16 cellular contexts compared by ENCODE assay signal in genomic region chr7:101860316-101861222, GRCh38. TPM values are rescaled to one million over a fixed set of nuclear protein-coding genes. Genes with fewer than 3 reads are reported as not detected.
A peak's percentile ranks its signal among the peaks of the same experiment; 100 is the strongest.
DNase-seq lines count a peak whose midpoint lies in the region; ATAC-seq and TF ChIP-seq lines count a peak whose summit lies in the region.
"Had no signal": no experiment of that assay in that cellular context is flagged by ENCODE, and none has a peak within 500 bp of the region (broad histone marks: within the 10 kb centered on the region; RNA-seq: fewer than 3 reads in every experiment).

No MANE protein-coding gene starts in this region.

- peaks cover 15% of the 10 kb centered on the region; the same call in 1 of the 2 replicates for H3K4me1 ChIP-seq in H9 (ENCODE audit: insufficient read depth, low read length)
- H3K4me1 ChIP-seq in left lung: peaks cover 22 to 61% of the 10 kb centered on the region in 2 donors
- H3K4me1 ChIP-seq in thoracic aorta (ENCODE audit: control insufficient read depth in 1 of 2, low read depth in 2 of 2): peaks cover 21 to 49% of the 10 kb centered on the region in 2 donors

- no peaks in the 10 kb centered on the region for H3K23me2 ChIP-seq in H9 (ENCODE audit: insufficient read length, low read depth, low read length, poor library complexity, severe bottlenecking)

- no peak overlapping the region for H3T11ph ChIP-seq in H9 (ENCODE audit: low read length)

- H2BK15ac ChIP-seq in H9 (ENCODE audit: low read depth, low read length): no peak overlapping the region

- H2BK20ac ChIP-seq in H9 (ENCODE audit: low read depth, low read length, poor library complexity, severe bottlenecking): no peak overlapping the region

- H3K9me3 Mint-ChIP-seq in H9: no peaks in the 10 kb centered on the region; a peak in 1 of 5 replicates
- H3K9me3 Mint-ChIP-seq: CD8-positive, alpha-beta memory T cell; T-helper 1 cell treated with Interleukin-12 subunit alpha and Interleukin-12 subunit beta and Interleukin-4 antibody, amounts not matched to agents 30 μg/mL and 1 μg/mL, for 36 hours had no signal

- H4K20me1 ChIP-seq in H9 (ENCODE audit: control insufficient read depth, insufficient read depth, insufficient read length): peaks cover 2% of the 10 kb centered on the region

- H3K9ac ChIP-seq in H9 (ENCODE audit: extremely low read depth, insufficient read length, low read length): no peak overlapping the region

- H3K4me3 Mint-ChIP-seq in H9: peak overlapping the region; percentile 22 to 71; a peak in 4 of 5 replicates
- H3K4me3 Mint-ChIP-seq in T-helper 17 cell: no peak overlapping the region

- TF ChIP-seq CTCF in H9 (conservative IDR thresholded peaks at IDR 0.05) (no peak), left lung (IDR thresholded peaks at IDR 0.05) (no peak), thoracic aorta (IDR thresholded peaks at IDR 0.05) (no peak)

- no peak for ATAC-seq in T-helper 17 cell
- ATAC-seq in left lung: no peak
- ATAC-seq in thoracic aorta (ENCODE audit: insufficient number of reproducible peaks, low FRiP score, low read depth): no peak
- ATAC-seq in GM18907 (IDR thresholded peaks at IDR 0.05; ENCODE audit: unreplicated experiment): no peak

- no peak overlapping the region for H3K23ac ChIP-seq in H9 (ENCODE audit: insufficient read length, low read depth, low read length)

- H2BK5ac ChIP-seq in H9 (ENCODE audit: insufficient read length, low read length): no peak overlapping the region

- H3K27ac ChIP-seq in H9 (ENCODE audit: insufficient read length, low read depth, low read length) (no peak overlapping the region), left lung (peak overlapping the region; percentile 70 to 97), thoracic aorta (peak overlapping the region; percentile 75 to 84)

- no peak overlapping the region for H2BK120ac ChIP-seq in H9 (ENCODE audit: low read depth, low read length, poor library complexity, severe bottlenecking)

- WGBS in H9 (ENCODE audit: extremely low coverage, insufficient read length, low lambda C conversion rate): no CpG with 5 or more reads among the region's 11 CpGs

- no peaks in the 10 kb centered on the region for H3K27me3 ChIP-seq in H9 (ENCODE audit: insufficient read depth, low read length)
- no peaks in the 10 kb centered on the region for H3K27me3 ChIP-seq in left lung
- H3K27me3 ChIP-seq in thoracic aorta (replicated peaks; ENCODE audit: insufficient read depth): no peaks in the 10 kb centered on the region
- H3K27me3 ChIP-seq: adrenal gland had no signal

- H2AK5ac ChIP-seq in H9 (ENCODE audit: insufficient read length, low read length): no peak overlapping the region

- H2AFZ ChIP-seq in H9 (ENCODE audit: low read length): no peak overlapping the region

- H3K56ac ChIP-seq in H9 (ENCODE audit: insufficient read length, low read depth, low read length): no peak overlapping the region

- no peak overlapping the region for H2BK12ac ChIP-seq in H9 (ENCODE audit: insufficient read length, low read depth, low read length)

- H3K4me1 Mint-ChIP-seq in H9: peaks cover 58 to 74% of the 10 kb centered on the region in 2 experiments
- H3K4me1 Mint-ChIP-seq in T-helper 17 cell: peaks cover 38% of the 10 kb centered on the region

- no peaks in the 10 kb centered on the region for H3K9me3 ChIP-seq in H9 (ENCODE audit: control insufficient read depth, low read depth, low read length)
- H3K9me3 ChIP-seq in T-helper 17 cell (ENCODE audit: control insufficient read depth, low read length, poor library complexity, severe bottlenecking): no peaks in the 10 kb centered on the region
- no peaks in the 10 kb centered on the region for H3K9me3 ChIP-seq in left lung
- no peaks in the 10 kb centered on the region for H3K9me3 ChIP-seq in thoracic aorta
- H3K9me3 ChIP-seq: adrenal gland had no signal

- H3K79me2 ChIP-seq in H9 (ENCODE audit: insufficient read depth, low read length): peaks cover 51% of the 10 kb centered on the region

- peaks cover 1 to 7% (median 2%) of the 10 kb centered on the region in 3 experiments; a peak in 4 of 7 replicates for H3K36me3 Mint-ChIP-seq in H9 (ENCODE audit: insufficient read depth in 1 of 3, low read depth in 3 of 3)
- H3K36me3 Mint-ChIP-seq in T-helper 17 cell (ENCODE audit: low read depth): no peaks in the 10 kb centered on the region

- H4K91ac ChIP-seq in H9 (ENCODE audit: insufficient read length, low read depth, low read length): no peak overlapping the region

- H3K79me1 ChIP-seq in H9 (ENCODE audit: insufficient read depth, low read depth, low read length, poor library complexity, severe bottlenecking): no peaks in the 10 kb centered on the region

- no peak overlapping the region for H4K8ac ChIP-seq in H9 (replicated peaks; ENCODE audit: insufficient read length, low read depth, low read length)

- DNase-seq in H9 (no peak), T-helper 17 cell (no peak), left lung (peak in 1 of 2 donors; percentile 22), thoracic aorta (ENCODE audit: low spot score) (no peak), NCI-H748 treated with DMSO at 0.1 percent for 48 hours (lab: John Stamatoyannopoulos, UW) (no peak), HPDE6-E6E7 (ENCODE audit: extremely low spot score) (no peak)
- no peak for DNase-seq in stimulated activated CD4-positive, alpha-beta T cell treated with anti-CD3 and anti-CD28 coated beads, Interleukin-15, amount 100 ng/mL, for 24 hours
- DNase-seq: activated T-cell treated with anti-CD3 and anti-CD28 coated beads for 4 hours; adrenal gland; CD8-positive, alpha-beta memory T cell; cortex of kidney; H7; MV-4-11; stimulated activated CD4-positive, alpha-beta T cell treated with anti-CD3 and anti-CD28 coated beads, Interleukin-2, amount 100 ng/mL, for 48 hours had no signal

- intact Hi-C loops in left lung (cut with DNase I): no loop called here

- H3K27me3 Mint-ChIP-seq in H9 (ENCODE audit: low read depth): no peaks in the 10 kb centered on the region
- H3K27me3 Mint-ChIP-seq in T-helper 17 cell: no peaks in the 10 kb centered on the region

- no peak overlapping the region for H3K14ac ChIP-seq in H9 (ENCODE audit: insufficient read depth, low read length)

- H3K36me3 ChIP-seq in left lung: peaks cover 0 to 7% of the 10 kb centered on the region in 2 donors
- no peaks in the 10 kb centered on the region for H3K36me3 ChIP-seq in thoracic aorta
- H3K36me3 ChIP-seq: adrenal gland had no signal

- H3K27ac Mint-ChIP-seq in H9 (peak overlapping the region; percentile 91 to 97 (median 91)), T-helper 17 cell (peak overlapping the region; percentile 10)

- peak overlapping the region; percentile 5 for H3K4me2 ChIP-seq in H9 (ENCODE audit: insufficient read depth, insufficient read length, low read length)

- H3K18ac ChIP-seq in H9 (ENCODE audit: insufficient read length, low read depth, low read length): no peak overlapping the region

- no peak overlapping the region for H3K4ac ChIP-seq in H9 (ENCODE audit: low read depth, low read length)

- H4K5ac ChIP-seq in H9 (ENCODE audit: insufficient read length, low read depth, low read length): no peak overlapping the region

- no peak overlapping the region for H3K4me3 ChIP-seq in left lung
- H3K4me3 ChIP-seq in thoracic aorta: no peak overlapping the region
- H3K4me3 ChIP-seq: adrenal gland had no signal

RNA-seq across cellular contexts. Expression of gene CUX1, which starts 43.1 kb away (rescaled TPM):
- total RNA-seq in H9 (2021): 53.5 and 60.5 TPM in 2 replicates
- total RNA-seq in T-helper 17 cell: 10 to 100 TPM; 35.6 to 52.8 TPM
- 100 to 1,000 TPM; 110 to 157 TPM for total RNA-seq in left lung
- 100 to 1,000 TPM in 1 of 2 donors, 10 to 100 TPM in 1; 85.0 to 179 TPM for total RNA-seq in thoracic aorta
